In genomic region chr11:18315893-18316292, GRCh38 we compare ENCODE assay signal across 1 cellular context.
TF ChIP-seq lines count a peak whose summit lies in the region.

No MANE protein-coding gene starts in this region.

TF ChIP-seq in HEK293, 187 proteins besides CTCF, POLR2A, EP300 and RAD21:
- TF ChIP-seq ZNF121 (tag by site-specific recombination; IDR thresholded peaks at IDR 0.05): 0 out of 2 replicates have a peak, but pooled peaks have one; percentile 55
- TF ChIP-seq ZNF404 (tag by site-specific recombination; IDR thresholded peaks at IDR 0.05): no peak
- TF ChIP-seq, protein P1, sequence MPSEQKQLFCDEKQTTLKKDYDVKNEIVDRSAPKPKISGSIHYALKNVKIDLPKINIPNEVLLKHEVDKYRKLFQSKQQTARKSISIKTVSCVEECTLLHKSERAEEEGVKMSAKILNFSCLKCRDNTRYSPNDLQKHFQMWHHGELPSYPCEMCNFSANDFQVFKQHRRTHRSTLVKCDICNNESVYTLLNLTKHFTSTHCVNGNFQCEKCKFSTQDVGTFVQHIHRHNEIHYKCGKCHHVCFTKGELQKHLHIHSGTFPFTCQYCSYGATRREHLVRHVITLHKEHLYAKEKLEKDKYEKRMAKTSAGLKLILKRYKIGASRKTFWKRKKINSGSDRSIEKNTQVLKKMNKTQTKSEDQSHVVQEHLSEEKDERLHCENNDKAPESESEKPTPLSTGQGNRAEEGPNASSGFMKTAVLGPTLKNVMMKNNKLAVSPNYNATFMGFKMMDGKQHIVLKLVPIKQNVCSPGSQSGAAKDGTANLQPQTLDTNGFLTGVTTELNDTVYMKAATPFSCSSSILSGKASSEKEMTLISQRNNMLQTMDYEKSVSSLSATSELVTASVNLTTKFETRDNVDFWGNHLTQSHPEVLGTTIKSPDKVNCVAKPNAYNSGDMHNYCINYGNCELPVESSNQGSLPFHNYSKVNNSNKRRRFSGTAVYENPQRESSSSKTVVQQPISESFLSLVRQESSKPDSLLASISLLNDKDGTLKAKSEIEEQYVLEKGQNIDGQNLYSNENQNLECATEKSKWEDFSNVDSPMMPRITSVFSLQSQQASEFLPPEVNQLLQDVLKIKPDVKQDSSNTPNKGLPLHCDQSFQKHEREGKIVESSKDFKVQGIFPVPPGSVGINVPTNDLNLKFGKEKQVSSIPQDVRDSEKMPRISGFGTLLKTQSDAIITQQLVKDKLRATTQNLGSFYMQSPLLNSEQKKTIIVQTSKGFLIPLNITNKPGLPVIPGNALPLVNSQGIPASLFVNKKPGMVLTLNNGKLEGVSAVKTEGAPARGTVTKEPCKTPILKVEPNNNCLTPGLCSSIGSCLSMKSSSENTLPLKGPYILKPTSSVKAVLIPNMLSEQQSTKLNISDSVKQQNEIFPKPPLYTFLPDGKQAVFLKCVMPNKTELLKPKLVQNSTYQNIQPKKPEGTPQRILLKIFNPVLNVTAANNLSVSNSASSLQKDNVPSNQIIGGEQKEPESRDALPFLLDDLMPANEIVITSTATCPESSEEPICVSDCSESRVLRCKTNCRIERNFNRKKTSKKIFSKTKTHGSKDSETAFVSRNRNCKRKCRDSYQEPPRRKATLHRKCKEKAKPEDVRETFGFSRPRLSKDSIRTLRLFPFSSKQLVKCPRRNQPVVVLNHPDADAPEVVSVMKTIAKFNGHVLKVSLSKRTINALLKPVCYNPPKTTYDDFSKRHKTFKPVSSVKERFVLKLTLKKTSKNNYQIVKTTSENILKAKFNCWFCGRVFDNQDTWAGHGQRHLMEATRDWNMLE (tag by site-specific recombination; conservative IDR thresholded peaks at IDR 0.05; ENCODE audit: low read depth): no peak
